Comparison of ENCODE assay signal across 19 cellular contexts in the genomic region with DNA sequence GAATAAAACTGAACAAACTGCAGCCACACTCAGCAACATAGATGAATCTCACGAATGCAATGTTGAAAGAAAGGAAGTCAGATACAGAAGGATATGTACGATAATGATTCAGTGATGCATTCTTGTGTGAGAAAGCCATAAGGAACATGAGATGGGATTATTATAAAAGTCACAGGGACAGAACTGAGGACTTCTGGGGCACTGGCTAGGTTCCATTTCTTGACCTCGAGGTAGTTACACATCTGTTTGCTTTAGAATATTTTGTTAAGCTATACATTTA. TPM values are rescaled to one million over a fixed set of nuclear protein-coding genes. Genes with fewer than 3 reads are reported as not detected.
DNase-seq lines count a peak whose midpoint lies in the region; ATAC-seq, FAIRE-seq and TF ChIP-seq lines count a peak whose summit lies in the region.
"Had no signal": no experiment of that assay in that cellular context is flagged by ENCODE, and none has a peak within 500 bp of the region (broad histone marks: within the 10 kb centered on the region; RNA-seq: fewer than 3 reads in every experiment).

No MANE protein-coding gene starts in this region.

- no peak overlapping the region for H2AFZ ChIP-seq in astrocyte (ENCODE audit: low read depth, low read length)

- TF ChIP-seq CTCF in A549 (IDR thresholded peaks at IDR 0.05) (no peak), D721Med (IDR thresholded peaks at IDR 0.05; ENCODE audit: insufficient read depth, missing control alignments) (no peak), astrocyte (IDR thresholded peaks at IDR 0.05; ENCODE audit: insufficient read depth, low read depth, low read length) (no peak), chondrocyte (IDR thresholded peaks at IDR 0.05) (no peak)

- no peaks in the 10 kb centered on the region for H4K20me1 ChIP-seq in astrocyte (ENCODE audit: insufficient read depth, low read length)

- H3K27ac Mint-ChIP-seq in astrocyte (ENCODE audit: unreplicated experiment): no peak overlapping the region
- no peak overlapping the region for H3K27ac Mint-ChIP-seq in chondrocyte (ENCODE audit: unreplicated experiment)
- H3K27ac Mint-ChIP-seq in immature natural killer cell: peak overlapping the region in 1 of 6 donors; percentile 9

- WGBS in A549 (ENCODE audit: missing lambda C conversion rate): 19% methylated on average over 3 of the region's 3 CpGs

- H3K36me3 Mint-ChIP-seq in astrocyte (ENCODE audit: low read depth, unreplicated experiment): no peaks in the 10 kb centered on the region
- H3K36me3 Mint-ChIP-seq in chondrocyte (ENCODE audit: low read depth): no peaks in the 10 kb centered on the region
- H3K36me3 Mint-ChIP-seq in immature natural killer cell: no peaks in the 10 kb centered on the region
- H3K36me3 Mint-ChIP-seq: IgD-negative memory B cell had no signal

- H3K79me2 ChIP-seq in astrocyte (ENCODE audit: insufficient read depth, low read length): no peaks in the 10 kb centered on the region

- H3K27me3 ChIP-seq in astrocyte (ENCODE audit: insufficient read depth, low read length): no peaks in the 10 kb centered on the region

- peaks cover 27% of the 10 kb centered on the region for H3K4me1 ChIP-seq in A549
- no peaks in the 10 kb centered on the region for H3K4me1 ChIP-seq in astrocyte (ENCODE audit: insufficient read depth, low read length)
- H3K4me1 ChIP-seq: Caco-2, HAP-1 had no signal

- H3K4me1 Mint-ChIP-seq in astrocyte (ENCODE audit: low read depth, unreplicated experiment) (peaks cover 5% of the 10 kb centered on the region), chondrocyte (ENCODE audit: low read depth) (peaks cover 3% of the 10 kb centered on the region), immature natural killer cell (no peaks in the 10 kb centered on the region)

- DNase-seq in A549 (ENCODE audit: low read depth in 1 of 2, low spot score in 1 of 2) (no peak), D721Med (ENCODE audit: insufficient read length, low spot score) (no peak), NCI-H460 (ENCODE audit: extremely low read depth, low read depth) (peak; percentile 72), astrocyte (ENCODE audit: low read depth) (no peak), chondrocyte (ENCODE audit: low spot score) (no peak), Right ventricle myocardium superior (no peak), immature natural killer cell (no peak)
- no peak for DNase-seq in stimulated activated CD8-positive, alpha-beta memory T cell treated with anti-CD3 and anti-CD28 coated beads, Interleukin-4, amount 100 ng/mL, for 48 hours
- DNase-seq: Caco-2, NCI-H1436, NCI-H2029, NCI-H510A, SIG-M5, SW 1271 had no signal

- FAIRE-seq in A549 (lab: Jason Lieb, UNC): no peak
- FAIRE-seq in D721Med (lab: Jason Lieb, UNC): peak; percentile 25
- FAIRE-seq in astrocyte (lab: Jason Lieb, UNC): no peak
- FAIRE-seq: A204.1, HTR-8/SVneo had no signal

- H3K9me3 ChIP-seq in A549 (no peaks in the 10 kb centered on the region), astrocyte (ENCODE audit: insufficient read depth, low read depth, low read length) (no peaks in the 10 kb centered on the region)
- H3K9me3 ChIP-seq: Caco-2, HAP-1 had no signal

- ATAC-seq in A549: no peak
- ATAC-seq in Right ventricle myocardium superior (ENCODE audit: poor library complexity): no peak

- H3K36me3 ChIP-seq in astrocyte (ENCODE audit: insufficient read depth, low read length): no peaks in the 10 kb centered on the region
- H3K36me3 ChIP-seq: HAP-1 had no signal

- CTCF ChIA-PET in A549 (lab: Yijun Ruan, JAX): interaction anchor here (1.5 to 2.1 kb wide), 2 partner anchors 9 to 16 kb away, joined by 4 to 5 read pairs; no protein-coding TSS in a partner anchor

- H3K27ac ChIP-seq in A549 (peak overlapping the region; percentile 64 to 75), astrocyte (ENCODE audit: low read depth, low read length) (no peak overlapping the region)
- H3K27ac ChIP-seq: C4-2B had no signal

- H3K27me3 Mint-ChIP-seq in astrocyte (ENCODE audit: low read depth, unreplicated experiment) (peaks cover 14% of the 10 kb centered on the region), chondrocyte (ENCODE audit: low read depth) (peaks cover 10% of the 10 kb centered on the region), immature natural killer cell (ENCODE audit: low read depth in 3 of 3) (peaks cover 2 to 4% (median 2%) of the 10 kb centered on the region in 3 donors)

- H3K4me3 ChIP-seq in A549 (no peak overlapping the region), astrocyte (ENCODE audit: insufficient read depth, low read depth, low read length) (no peak overlapping the region)
- H3K4me3 ChIP-seq: HAP-1 had no signal

- POLR2A ChIA-PET in A549 (lab: Yijun Ruan, JAX): interaction anchor here (1.1 kb wide), 1 partner anchor 57 kb away, joined by 6 read pairs; the partner anchor contains the start of gene SMAD2

- intact Hi-C loops in Right ventricle myocardium superior (cut with DNase I): no loop called here

- H3K4me3 Mint-ChIP-seq in astrocyte (ENCODE audit: unreplicated experiment) (no peak overlapping the region), chondrocyte (ENCODE audit: unreplicated experiment) (no peak overlapping the region), immature natural killer cell (no peak overlapping the region)

- no peak for TF ChIP-seq RAD21 in A549 (conservative IDR thresholded peaks at IDR 0.05 in 1 of 2, IDR thresholded peaks at IDR 0.05 in 1 of 2)

- H3K9ac ChIP-seq in astrocyte (ENCODE audit: low read length): no peak overlapping the region

- peaks cover 8% of the 10 kb centered on the region for H3K9me3 Mint-ChIP-seq in astrocyte (ENCODE audit: unreplicated experiment)
- H3K9me3 Mint-ChIP-seq in chondrocyte (ENCODE audit: low read depth): no peaks in the 10 kb centered on the region
- H3K9me3 Mint-ChIP-seq in immature natural killer cell: no peaks in the 10 kb centered on the region
- H3K9me3 Mint-ChIP-seq: IgD-negative memory B cell had no signal

- peak overlapping the region; percentile 50 for H3K4me2 ChIP-seq in A549
- H3K4me2 ChIP-seq in astrocyte (ENCODE audit: low read length): peak overlapping the region; percentile 21

- TF ChIP-seq EP300 in A549 (IDR thresholded peaks at IDR 0.05): no peak

- TF ChIP-seq POLR2A in A549 (IDR thresholded peaks at IDR 0.05; ENCODE audit: low read length): no peak

TF ChIP-seq in A549, 52 proteins besides CTCF, POLR2A, EP300 and RAD21:
- TF ChIP-seq MYC (IDR thresholded peaks at IDR 0.05; ENCODE audit: borderline replicate concordance, low read length) (no peak), BCL3 (IDR thresholded peaks at IDR 0.05) (no peak), CHD4 (IDR thresholded peaks at IDR 0.05; ENCODE audit: borderline replicate concordance) (no peak), MAZ (IDR thresholded peaks at IDR 0.05; ENCODE audit: borderline replicate concordance, low read depth, low read length) (no peak)

RNA-seq across cellular contexts. Expression of gene SMAD2, which starts 56.9 kb away (rescaled TPM):
- polyA plus RNA-seq in A549 (2011; rRNA removed) (217 and 229 TPM in 2 replicates), A549 (2017; fragmentation: RNase III; extraction: RNeasy Plus Mini Kit Qiagen cat#74134 plus additional on column Dnase treatment) (121 to 133 TPM (median 131 TPM) in 3 replicates), immature natural killer cell (100 to 1,000 TPM in 2 of 3 donors, 10 to 100 TPM in 1; 81.4 to 123 (median 112) TPM)
- 42.4 TPM in 2 replicates for polyA plus RNA-seq in A549 (2012; cell fraction: cytosol; rRNA removed)
- 17.1 and 25.1 TPM in 2 replicates for polyA plus RNA-seq in A549 (2012; cell fraction: nucleus; rRNA removed)
- polyA minus RNA-seq in A549 (2011; rRNA and poly(A)+ RNA removed): 204 and 226 TPM in 2 replicates
- 220 and 226 TPM in 2 replicates for total RNA-seq in NCI-H460 (2014; rRNA removed; shearing (Covaris generic))
- 84.9 and 106 TPM in 2 replicates for polyA plus RNA-seq in NCI-H460 (2014; cell fraction: nucleus; rRNA removed)
- total RNA-seq in astrocyte (120 and 144 TPM in 2 replicates), chondrocyte (122 to 151 TPM (median 149 TPM) in 3 replicates), Right ventricle myocardium superior (68.1 TPM)
